17 cellular contexts compared by ENCODE assay signal in genomic region chr6:12585497-12585958, GRCh38.
DNase-seq lines count a peak whose midpoint lies in the region; ATAC-seq, FAIRE-seq and TF ChIP-seq lines count a peak whose summit lies in the region.
"Had no signal": no experiment of that assay in that cellular context is flagged by ENCODE, and none has a peak within 500 bp of the region (broad histone marks: within the 10 kb centered on the region; RNA-seq: fewer than 3 reads in every experiment).

No MANE protein-coding gene starts in this region.

- H3K4ac ChIP-seq in trophoblast cell (ENCODE audit: low read depth, low read length), result no peak overlapping the region

- TF ChIP-seq CTCF in cardiac fibroblast (IDR thresholded peaks at IDR 0.05; ENCODE audit: low read depth, low read length) (no peak), kidney (IDR thresholded peaks at IDR 0.05; ENCODE audit: borderline replicate concordance, extremely low read depth, insufficient read depth) (no peak)

- H3K4me1 ChIP-seq in kidney (ENCODE audit: control insufficient read depth in 1 of 2, insufficient read depth in 1 of 2, low read depth in 1 of 2, low read length in 2 of 2), result peaks cover 0 to 4% of the 10 kb centered on the region in 2 donors
- peaks cover 8 to 12% of the 10 kb centered on the region in 2 experiments for H3K4me1 ChIP-seq in trophoblast cell (ENCODE audit: control insufficient read depth in 1 of 2, insufficient read depth in 2 of 2, low read length in 2 of 2)

- no peak overlapping the region for H2AK5ac ChIP-seq in trophoblast cell (ENCODE audit: low read length)

- intact Hi-C loops in kidney (cut with DNase I), result no loop called here

- H3K27me3 ChIP-seq in trophoblast cell (ENCODE audit: insufficient read depth, low read length), result no peaks in the 10 kb centered on the region
- H3K27me3 ChIP-seq: MG63 had no signal

- H4K91ac ChIP-seq in trophoblast cell (ENCODE audit: low read depth, low read length), result peak overlapping the region; percentile 37

- H4K8ac ChIP-seq in trophoblast cell (ENCODE audit: low read depth, low read length), result peak overlapping the region; percentile 33

- peak overlapping the region in 1 of 2 donors; percentile 67 for H3K9ac ChIP-seq in kidney (ENCODE audit: low read length in 2 of 2)
- no peak overlapping the region for H3K9ac ChIP-seq in trophoblast cell (ENCODE audit: low read length)

- H3K18ac ChIP-seq in trophoblast cell (ENCODE audit: low read length), result peak overlapping the region; percentile 12

- no peaks in the 10 kb centered on the region for H3K9me3 ChIP-seq in kidney (ENCODE audit: control insufficient read depth in 1 of 2, low read length in 2 of 2)
- H3K9me3 ChIP-seq in trophoblast cell (ENCODE audit: insufficient read depth, low read depth, low read length), result peaks cover 2% of the 10 kb centered on the region
- H3K9me3 ChIP-seq: MG63 had no signal

- no CpG with 5 or more reads among the region's 12 CpGs for WGBS in trophoblast cell (ENCODE audit: extremely low coverage, insufficient coverage, insufficient read length)

- H2BK12ac ChIP-seq in trophoblast cell (ENCODE audit: low read length), result peak overlapping the region; percentile 74

- H3K36me3 ChIP-seq in kidney (ENCODE audit: control insufficient read depth in 1 of 2, insufficient read depth in 2 of 2, low read length in 2 of 2) (no peaks in the 10 kb centered on the region), trophoblast cell (ENCODE audit: control insufficient read depth in 1 of 2, insufficient read depth in 2 of 2, low read length in 2 of 2) (no peaks in the 10 kb centered on the region)
- H3K36me3 ChIP-seq: MG63 had no signal

- H3K79me2 ChIP-seq in trophoblast cell (ENCODE audit: control insufficient read depth, insufficient read depth, low read length, poor library complexity), result no peaks in the 10 kb centered on the region

- H3K14ac ChIP-seq in trophoblast cell (ENCODE audit: low read length), result no peak overlapping the region

- peaks cover 5% of the 10 kb centered on the region for H3K79me1 ChIP-seq in trophoblast cell (ENCODE audit: low read length)

- H2BK5ac ChIP-seq in trophoblast cell (ENCODE audit: low read depth, low read length, poor library complexity), result peak overlapping the region; percentile 13

- no peak overlapping the region for H3K23ac ChIP-seq in trophoblast cell (ENCODE audit: low read length)

- H2AFZ ChIP-seq in trophoblast cell (ENCODE audit: insufficient read depth, low read length, poor library complexity), result no peak overlapping the region

- H3K4me3 ChIP-seq in cardiac fibroblast (replicated peaks in 1 of 2; ENCODE audit: low read depth in 2 of 2, low read length in 2 of 2) (no peak overlapping the region), kidney (ENCODE audit: low read length in 2 of 2) (peak overlapping the region; percentile 27 to 42), trophoblast cell (ENCODE audit: low read depth, low read length) (no peak overlapping the region)
- H3K4me3 ChIP-seq: MG63 had no signal

- peak; percentile 65 for DNase-seq in A172 (ENCODE audit: low spot score)
- peak; percentile 72 to 84 for DNase-seq in cardiac fibroblast (ENCODE audit: low read depth in 2 of 2)
- DNase-seq in kidney, result peak; percentile 68
- peak in 1 of 2 donors; percentile 21 for DNase-seq in trophoblast cell
- DNase-seq in HUDEP-2 (lab: John Stamatoyannopoulos, UW; ENCODE audit: unreplicated experiment in 76 of 76), result no peak
- no peak for DNase-seq in Ammon's horn (ENCODE audit: low spot score)
- DNase-seq in stimulated activated CD4-positive, alpha-beta T cell treated with anti-CD3 and anti-CD28 coated beads, Interleukin-1b, Interleukin-23, amount 100 ng/mL, for 48 hours, result no peak
- DNase-seq: activated naive CD4-positive, alpha-beta T cell; CD8-positive, alpha-beta T cell; DND-41; effector memory CD4-positive, alpha-beta T cell; MG63; NCI-H2029 treated with DMSO at 0.1 percent for 48 hours; NCI-H82; RPMI8226 had no signal

- no peak for FAIRE-seq in kidney (lab: Jason Lieb, UNC)

- no peak for ATAC-seq in GM18870 (IDR thresholded peaks at IDR 0.05; ENCODE audit: unreplicated experiment)
- ATAC-seq: activated CD4-positive, CD25-positive, alpha-beta regulatory T cell treated with anti-CD3 and anti-CD28 coated beads, Interleukin-2, amount 50 U/mL, for 24 hours; CD8-positive, alpha-beta T cell had no signal

- H3K27ac ChIP-seq in kidney (ENCODE audit: low read depth in 2 of 2, low read length in 2 of 2), result peak overlapping the region; percentile 79 to 81
- peak overlapping the region; percentile 12 for H3K27ac ChIP-seq in trophoblast cell (ENCODE audit: low read depth, low read length)

- no peak overlapping the region for H4K12ac ChIP-seq in trophoblast cell (ENCODE audit: low read depth, low read length)

- peak overlapping the region; percentile 5 for H2BK120ac ChIP-seq in trophoblast cell (ENCODE audit: insufficient read depth, low read length, poor library complexity)

- H3K4me2 ChIP-seq in trophoblast cell (ENCODE audit: low read length), result no peak overlapping the region

Comparison
In these comparisons a context has a peak if more than half of its experiments do, and no peak if none do; other contexts are left out.
1. DNase-seq: peak in A172 (single experiment), cardiac fibroblast (2 of 2) and kidney (single experiment); none in HUDEP-2 (0 of 76), Ammon's horn (single experiment) and stimulated activated CD4-positive, alpha-beta T cell treated with anti-CD3 and anti-CD28 coated beads, Interleukin-1b, Interleukin-23, amount 100 ng/mL, for 48 hours (single experiment).
2. H3K4me3 ChIP-seq: peak in kidney (2 of 2); none in cardiac fibroblast (0 of 2) and trophoblast cell (single experiment).